ENCODE assay signal across 9 cellular contexts in genomic region chrX:48802813-48803261, GRCh38. TPM values are rescaled to one million over a fixed set of nuclear protein-coding genes. Genes with fewer than 3 reads are reported as not detected.
DNase-seq lines count a peak whose midpoint lies in the region; ATAC-seq and TF ChIP-seq lines count a peak whose summit lies in the region.
"Had no signal": no experiment of that assay in that cellular context is flagged by ENCODE, and none has a peak within 500 bp of the region (broad histone marks: within the 10 kb centered on the region; RNA-seq: fewer than 3 reads in every experiment).

No MANE protein-coding gene starts in this region.

- peak overlapping the region; percentile 85 for H3K27ac ChIP-seq in 22Rv1
- H3K27ac ChIP-seq in HUES64 (ENCODE audit: low read depth, low read length): peak overlapping the region; percentile 96; the same call in 1 of the 2 replicates
- peak overlapping the region; percentile 97 to 99 for H3K27ac ChIP-seq in mucosa of rectum (ENCODE audit: low read depth in 2 of 2, low read length in 2 of 2)

- CTCF ChIA-PET in MCF 10A (lab: Yijun Ruan, JAX): no interaction called here

- peak overlapping the region; percentile 100 for H3K27ac Mint-ChIP-seq in MCF 10A (ENCODE audit: low read depth, unreplicated experiment)

- TF ChIP-seq CTCF in 22Rv1 (IDR thresholded peaks at IDR 0.05) (no peak), MCF 10A (IDR thresholded peaks at IDR 0.05; ENCODE audit: unreplicated experiment) (no peak)

- H3K4me1 ChIP-seq in HUES64 (ENCODE audit: insufficient read depth, low read length) (no peaks in the 10 kb centered on the region), mucosa of rectum (ENCODE audit: control insufficient read depth in 2 of 2, insufficient read depth in 2 of 2, low read length in 2 of 2) (peaks cover 4 to 5% of the 10 kb centered on the region in 2 donors)

- H3K4me1 Mint-ChIP-seq in MCF 10A (ENCODE audit: insufficient read depth, unreplicated experiment): peaks cover 5% of the 10 kb centered on the region

- H3K9me3 Mint-ChIP-seq in MCF 10A (ENCODE audit: unreplicated experiment): no peaks in the 10 kb centered on the region

- POLR2A ChIA-PET in MCF 10A (lab: Yijun Ruan, JAX): interaction anchor here (0.7 to 2.2 kb wide), 3 partner anchors 10 to 303 kb away, joined by 3 to 10 read pairs (median 3); partner anchors contain the start of genes PQBP1 and TIMM17B

- H3K27me3 Mint-ChIP-seq in MCF 10A (ENCODE audit: insufficient read depth, unreplicated experiment): no peaks in the 10 kb centered on the region

- intact Hi-C loops in MCF 10A (cut with micrococcal nuclease): loop anchor here (5.0 kb wide), 1 partner anchor 114 kb away; the partner anchor contains the start of gene PIM2

- TSS peak; percentile 57 for BruUV-seq in MCF 10A (replicated peaks; lab: Mats Ljungman, UMichigan)

- H3K36me3 Mint-ChIP-seq in MCF 10A (ENCODE audit: insufficient read depth, unreplicated experiment): peaks cover 13% of the 10 kb centered on the region

- peak overlapping the region; percentile 83 for H3K4me3 ChIP-seq in HUES64 (ENCODE audit: low read length)
- peak overlapping the region; percentile 74 to 82 for H3K4me3 ChIP-seq in mucosa of rectum (ENCODE audit: low read length in 2 of 2)

- WGBS in HUES64: 57% methylated on average over 7 of the region's 7 CpGs

- H3K9ac ChIP-seq in HUES64 (ENCODE audit: low read depth, low read length) (peak overlapping the region; percentile 90), mucosa of rectum (ENCODE audit: low read depth in 1 of 2, low read length in 2 of 2) (peak overlapping the region; percentile 70 to 93)

- DNase-seq in MCF 10A (ENCODE audit: unreplicated experiment): no peak
- DNase-seq in UCSD-AML1 (lab: John Stamatoyannopoulos, UW; ENCODE audit: unreplicated experiment): no peak
- DNase-seq in activated CD8-positive, alpha-beta memory T cell treated with anti-CD3 and anti-CD28 coated beads for 24 hours: no peak
- no peak for DNase-seq in putamen (ENCODE audit: low spot score)

- H3K9me3 ChIP-seq in HUES64 (ENCODE audit: insufficient read depth, low read depth, low read length) (no peaks in the 10 kb centered on the region), mucosa of rectum (ENCODE audit: control insufficient read depth in 2 of 2, low read length in 2 of 2) (no peaks in the 10 kb centered on the region)

- H3K27me3 ChIP-seq in HUES64 (ENCODE audit: insufficient read depth, low read length): no peaks in the 10 kb centered on the region
- no peaks in the 10 kb centered on the region for H3K27me3 ChIP-seq in mucosa of rectum (ENCODE audit: control insufficient read depth in 2 of 2, insufficient read depth in 2 of 2, low read length in 2 of 2)

- H3K4me3 Mint-ChIP-seq in MCF 10A (ENCODE audit: unreplicated experiment): peak overlapping the region; percentile 92

- H3K36me3 ChIP-seq in HUES64 (ENCODE audit: insufficient read depth, low read length) (peaks cover 30% of the 10 kb centered on the region), mucosa of rectum (ENCODE audit: control insufficient read depth in 2 of 2, insufficient read depth in 2 of 2, low read length in 2 of 2) (peaks cover 0 to 7% of the 10 kb centered on the region in 2 donors)

- ATAC-seq in GM21423 (IDR thresholded peaks at IDR 0.05; ENCODE audit: unreplicated experiment): no peak

RNA-seq across cellular contexts. Expression of gene HDAC6, which starts 1.0 kb away (rescaled TPM):
- polyA plus RNA-seq in HUES64 (2013, experiment 1 of 2): 41.8 TPM
- 45.6 TPM for polyA plus RNA-seq in HUES64 (2013, experiment 2 of 2)
- 45.1 and 53.2 TPM in 2 replicates for total RNA-seq in MCF 10A (2022)

RNA-seq across cellular contexts. Expression of gene GATA1, which starts 16.4 kb away (rescaled TPM):
- polyA plus RNA-seq in HUES64 (2013, experiment 1 of 2): not detected
- polyA plus RNA-seq in HUES64 (2013, experiment 2 of 2): not detected
- not detected in 2 replicates for total RNA-seq in MCF 10A (2022)

RNA-seq across cellular contexts. Expression of gene ERAS, which starts 23.5 kb away (rescaled TPM):
- polyA plus RNA-seq in HUES64 (2013, experiment 1 of 2): not detected
- not detected for polyA plus RNA-seq in HUES64 (2013, experiment 2 of 2)
- 0.25 TPM in 1 of 2 replicates, not detected in the other for total RNA-seq in MCF 10A (2022)
- total RNA-seq: occipital lobe had no signal

RNA-seq across cellular contexts. Expression of gene PCSK1N, which starts 32.6 kb away (rescaled TPM):
- polyA plus RNA-seq in HUES64 (2013, experiment 1 of 2): 3.6 TPM
- polyA plus RNA-seq in HUES64 (2013, experiment 2 of 2): 3.9 TPM
- total RNA-seq in MCF 10A (2022): 5.0 and 6.3 TPM in 2 replicates

RNA-seq across cellular contexts. Expression of gene GLOD5, which starts 41.3 kb away (rescaled TPM):
- polyA plus RNA-seq in HUES64 (2013, experiment 1 of 2): not detected
- polyA plus RNA-seq in HUES64 (2013, experiment 2 of 2): not detected
- not detected in 2 replicates for total RNA-seq in MCF 10A (2022)
- total RNA-seq: occipital lobe had no signal
